ENCODE assay signal across 28 cellular contexts in genomic region chr7:114073711-114074110, GRCh38.
"Had no signal": no experiment of that assay in that cellular context is flagged by ENCODE, and none has a peak within 500 bp of the region (broad histone marks: within the 10 kb centered on the region; RNA-seq: fewer than 3 reads in every experiment).

No MANE protein-coding gene starts in this region.

- H3K27ac Mint-ChIP-seq: activated CD4-positive, alpha-beta T cell treated with anti-CD3 and anti-CD28 coated beads for 36 hours; activated CD8-positive, alpha-beta memory T cell treated with anti-CD3 and anti-CD28 coated beads, Interleukin-2, amount 10 ng/mL, durations not matched to agents 7 days and 5 days; activated CD8-positive, alpha-beta T cell treated with anti-CD3 and anti-CD28 coated beads, Interleukin-2, amount 10 ng/mL, durations not matched to agents 7 days and 5 days; activated naive CD4-positive, alpha-beta T cell treated with anti-CD3 and anti-CD28 coated beads, Interleukin-2, amount 50 U/mL, for 24 hours; activated naive CD8-positive, alpha-beta T cell treated with anti-CD3 and anti-CD28 coated beads, Interleukin-2, amount 50 U/mL, for 24 hours; activated T-helper 2 cell treated with anti-CD3 and anti-CD28 coated beads, Interferon-gamma antibody, Interleukin-2, Interleukin-4, amounts not matched to agents 10 μg/mL and 5 μg/mL and 100 μg/mL, durations not matched to agents 14 hours and 24 hours and 36 hours; naive B cell; progenitor cell of endocrine pancreas; stimulated activated effector memory CD8-positive, alpha-beta T cell treated with anti-CD3 and anti-CD28 coated beads, Interleukin-12 subunit alpha, Interleukin-12 subunit beta, amount 100 ng/mL, for 72 hours; stimulated activated naive CD8-positive, alpha-beta T cell treated with anti-CD3 and anti-CD28 coated beads, Interleukin-15, Interleukin-2, amounts not matched to agents 100 ng/mL and 50 ng/mL, for 24 hours had no signal

- H3K9me3 ChIP-seq: gastrocnemius medialis, ovary, thoracic aorta had no signal

- H3K27me3 ChIP-seq: gastrocnemius medialis, hepatocyte, ovary had no signal

- H3K27ac ChIP-seq: gastrocnemius medialis, hepatocyte, ovary, skin epidermis, thoracic aorta had no signal

- H3K4me1 ChIP-seq: gastrocnemius medialis had no signal

- H3K36me3 Mint-ChIP-seq: activated CD8-positive, alpha-beta memory T cell treated with anti-CD3 and anti-CD28 coated beads, Interleukin-2, amount 10 ng/mL, durations not matched to agents 7 days and 5 days; activated naive CD4-positive, alpha-beta T cell treated with anti-CD3 and anti-CD28 coated beads, Interleukin-2, amount 50 U/mL, for 24 hours; naive B cell; stimulated activated effector memory CD8-positive, alpha-beta T cell treated with anti-CD3 and anti-CD28 coated beads, Interleukin-12 subunit alpha, Interleukin-12 subunit beta, amount 100 ng/mL, for 72 hours had no signal

- H3K4me3 Mint-ChIP-seq: activated CD4-positive, alpha-beta T cell treated with anti-CD3 and anti-CD28 coated beads for 36 hours; activated CD8-positive, alpha-beta memory T cell treated with anti-CD3 and anti-CD28 coated beads, Interleukin-2, amount 10 ng/mL, durations not matched to agents 7 days and 5 days; activated CD8-positive, alpha-beta T cell treated with anti-CD3 and anti-CD28 coated beads, Interleukin-2, amount 10 ng/mL, durations not matched to agents 7 days and 5 days; activated naive CD4-positive, alpha-beta T cell treated with anti-CD3 and anti-CD28 coated beads, Interleukin-2, amount 50 U/mL, for 24 hours; activated naive CD8-positive, alpha-beta T cell treated with anti-CD3 and anti-CD28 coated beads, Interleukin-2, amount 50 U/mL, for 24 hours; central memory CD8-positive, alpha-beta T cell; naive B cell; stimulated activated effector memory CD8-positive, alpha-beta T cell treated with anti-CD3 and anti-CD28 coated beads, Interleukin-12 subunit alpha, Interleukin-12 subunit beta, amount 100 ng/mL, for 72 hours; stimulated activated naive CD8-positive, alpha-beta T cell treated with anti-CD3 and anti-CD28 coated beads, Interleukin-15, Interleukin-2, amounts not matched to agents 100 ng/mL and 50 ng/mL, for 24 hours had no signal

- H3K9me3 Mint-ChIP-seq: activated naive CD4-positive, alpha-beta T cell treated with anti-CD3 and anti-CD28 coated beads, Interleukin-2, amount 50 U/mL, for 24 hours; activated naive CD8-positive, alpha-beta T cell treated with anti-CD3 and anti-CD28 coated beads, Interleukin-2, amount 50 U/mL, for 24 hours; activated T-helper 2 cell treated with anti-CD3 and anti-CD28 coated beads, Interferon-gamma antibody, Interleukin-2, Interleukin-4, amounts not matched to agents 10 μg/mL and 5 μg/mL and 100 μg/mL, durations not matched to agents 14 hours and 24 hours and 36 hours; central memory CD8-positive, alpha-beta T cell; stimulated activated effector memory CD8-positive, alpha-beta T cell treated with anti-CD3 and anti-CD28 coated beads, Interleukin-12 subunit alpha, Interleukin-12 subunit beta, amount 100 ng/mL, for 72 hours; stimulated activated naive CD8-positive, alpha-beta T cell treated with anti-CD3 and anti-CD28 coated beads, Interleukin-15, Interleukin-2, amounts not matched to agents 100 ng/mL and 50 ng/mL, for 24 hours had no signal

- H3K36me3 ChIP-seq: gastrocnemius medialis, ovary, thoracic aorta had no signal

- ATAC-seq: activated CD4-positive, alpha-beta T cell treated with anti-CD3 and anti-CD28 coated beads for 36 hours; activated CD8-positive, alpha-beta memory T cell treated with anti-CD3 and anti-CD28 coated beads, Interleukin-2, amount 10 ng/mL, durations not matched to agents 7 days and 5 days; activated CD8-positive, alpha-beta T cell treated with anti-CD3 and anti-CD28 coated beads, Interleukin-2, amount 10 ng/mL, durations not matched to agents 7 days and 5 days; activated naive CD8-positive, alpha-beta T cell treated with anti-CD3 and anti-CD28 coated beads, Interleukin-2, amount 50 U/mL, for 24 hours; gastrocnemius medialis; left ventricle myocardium superior; sciatic nerve; stimulated activated effector memory CD8-positive, alpha-beta T cell treated with anti-CD3 and anti-CD28 coated beads, Interleukin-12 subunit alpha, Interleukin-12 subunit beta, amount 100 ng/mL, for 72 hours had no signal

- H3K4me3 ChIP-seq: gastrocnemius medialis, hepatocyte, ovary, skin epidermis, thoracic aorta had no signal

- H3K4me1 Mint-ChIP-seq: activated CD4-positive, alpha-beta T cell treated with anti-CD3 and anti-CD28 coated beads for 36 hours; activated CD8-positive, alpha-beta memory T cell treated with anti-CD3 and anti-CD28 coated beads, Interleukin-2, amount 10 ng/mL, durations not matched to agents 7 days and 5 days; activated naive CD4-positive, alpha-beta T cell treated with anti-CD3 and anti-CD28 coated beads, Interleukin-2, amount 50 U/mL, for 24 hours; activated naive CD8-positive, alpha-beta T cell treated with anti-CD3 and anti-CD28 coated beads, Interleukin-2, amount 50 U/mL, for 24 hours; central memory CD8-positive, alpha-beta T cell; naive B cell; stimulated activated effector memory CD8-positive, alpha-beta T cell treated with anti-CD3 and anti-CD28 coated beads, Interleukin-12 subunit alpha, Interleukin-12 subunit beta, amount 100 ng/mL, for 72 hours had no signal

- DNase-seq: activated CD4-positive, alpha-beta T cell treated with anti-CD3 and anti-CD28 coated beads for 36 hours; activated CD4-positive, CD25-positive, alpha-beta regulatory T cell; activated CD8-positive, alpha-beta memory T cell treated with anti-CD3 and anti-CD28 coated beads, Interleukin-2, amount 10 ng/mL, durations not matched to agents 7 days and 5 days; activated CD8-positive, alpha-beta T cell treated with anti-CD3 and anti-CD28 coated beads, Interleukin-2, amount 10 ng/mL, durations not matched to agents 7 days and 5 days; activated naive CD8-positive, alpha-beta T cell treated with anti-CD3 and anti-CD28 coated beads, Interleukin-2, amount 50 U/mL, for 24 hours; activated T-cell treated with anti-CD3 and anti-CD28 coated beads, Interleukin-2, amount 50 U/mL, for 48 hours; anterior cingulate cortex; effector CD8-positive, alpha-beta T cell; gastrocnemius medialis; glutamatergic neuron; islet precursor cell; left ventricle myocardium superior; mammary epithelial cell; naive B cell; ovary; stimulated activated CD4-positive, alpha-beta T cell treated with anti-CD3 and anti-CD28 coated beads, Interleukin-4, amount 100 ng/mL, for 24 hours; T-helper 9 cell; trophoblast cell had no signal
